In genomic region chr11:119368121-119369034, GRCh38 we compare ENCODE assay signal across 10 cellular contexts. TPM values are rescaled to one million over a fixed set of nuclear protein-coding genes. Genes with fewer than 3 reads are reported as not detected.
A peak's percentile ranks its signal among the peaks of the same experiment; 100 is the strongest.
DNase-seq lines count a peak whose midpoint lies in the region; ATAC-seq and TF ChIP-seq lines count a peak whose summit lies in the region.
"Had no signal": no experiment of that assay in that cellular context is flagged by ENCODE, and none has a peak within 500 bp of the region (broad histone marks: within the 10 kb centered on the region; RNA-seq: fewer than 3 reads in every experiment).

No MANE protein-coding gene starts in this region.

- H3K27me3 ChIP-seq in left lung = peaks cover 5 to 23% of the 10 kb centered on the region in 2 donors
- H3K27me3 ChIP-seq in transverse colon = peaks cover 10% of the 10 kb centered on the region

- peak; percentile 6 for DNase-seq in NCI-H1436 (lab: John Stamatoyannopoulos, UW)
- DNase-seq in NCI-H1436 treated with DMSO at 0.1 percent for 48 hours (lab: John Stamatoyannopoulos, UW) = no peak
- DNase-seq in amniotic epithelial cell (ENCODE audit: low read depth) = peak; percentile 81
- DNase-seq in left lung = peak in 1 of 2 donors; percentile 57
- DNase-seq in transverse colon = peak; percentile 89
- no peak for DNase-seq in SIG-M5 (lab: John Stamatoyannopoulos, UW)

- H3K4me3 ChIP-seq in left lung (no peak overlapping the region), transverse colon (peak overlapping the region in 1 of 4 donors; percentile 15)

- no peaks in the 10 kb centered on the region for H3K9me3 ChIP-seq in left lung
- no peaks in the 10 kb centered on the region for H3K9me3 ChIP-seq in transverse colon
- H3K9me3 ChIP-seq: neutrophil had no signal

- peaks cover 14 to 29% of the 10 kb centered on the region in 2 donors for H3K4me1 ChIP-seq in left lung
- peaks cover 47 to 78% (median 77%) of the 10 kb centered on the region in 4 donors for H3K4me1 ChIP-seq in transverse colon

- peak; percentile 26 for TF ChIP-seq EP300 in transverse colon (IDR thresholded peaks at IDR 0.05; ENCODE audit: low read depth)

- H3K36me3 ChIP-seq in left lung (no peaks in the 10 kb centered on the region), transverse colon (no peaks in the 10 kb centered on the region)
- H3K36me3 ChIP-seq: neutrophil had no signal

- WGBS in transverse colon (ENCODE audit: low coverage in 1 of 2), 2 donors = 20 to 29% methylated on average over 2 to 11 of the region's 17 CpGs

- in situ Hi-C loops in transverse colon (cut with MboI; ENCODE audit: low pct_ligation_motif_present in 1 of 4, low pct_unique_long_range_greater_than_20kb in 1 of 4, low sequenced_read_pairs in 3 of 4) = no loop called here

- peak; percentile 60 for TF ChIP-seq POLR2A in transverse colon (IDR thresholded peaks at IDR 0.05)

- H3K27ac ChIP-seq in left lung (no peak overlapping the region), transverse colon (peak overlapping the region; percentile 80 to 88 (median 86))
- H3K27ac ChIP-seq: neutrophil had no signal

- ATAC-seq in left lung = peak; percentile 44
- ATAC-seq in HG03196 (IDR thresholded peaks at IDR 0.05; ENCODE audit: unreplicated experiment) = no peak
- ATAC-seq in HG03139 (IDR thresholded peaks at IDR 0.05; ENCODE audit: unreplicated experiment) = no peak

- intact Hi-C loops in left lung (cut with DNase I) = no loop called here
- intact Hi-C loops in transverse colon (cut with DNase I; ENCODE audit: low total_unique reads) = no loop called here

- TF ChIP-seq CTCF in left lung (IDR thresholded peaks at IDR 0.05) (no peak), transverse colon (IDR thresholded peaks at IDR 0.05) (no peak)

RNA-seq across cellular contexts. Expression of gene USP2, which starts 13.1 kb away (rescaled TPM):
- total RNA-seq in left lung (1 to 10 TPM; 2.6 to 3.7 TPM), transverse colon (10 to 100 TPM in 3 of 4 donors, 1 to 10 TPM in 1; 9.8 to 26.6 (median 22.7) TPM)

RNA-seq across cellular contexts. Expression of gene MFRP, which starts 21.9 kb away (rescaled TPM):
- total RNA-seq in left lung (not detected), transverse colon (under 1 TPM in 1 of 4 donors, not detected in 3; 0.32 TPM)
- total RNA-seq: aorta had no signal

RNA-seq across cellular contexts. Expression of gene C1QTNF5, which starts 27.7 kb away (rescaled TPM):
- total RNA-seq in left lung (10 to 100 TPM; 20.0 to 33.3 TPM), transverse colon (10 to 100 TPM in 2 of 4 donors, 1 to 10 TPM in 2; 7.6 to 20.5 (median 11.4) TPM)

RNA-seq across cellular contexts. Expression of gene RNF26, which starts 34.1 kb away (rescaled TPM):
- total RNA-seq in left lung (10 to 100 TPM; 22.0 to 28.3 TPM), transverse colon (10 to 100 TPM; 10.0 to 27.3 (median 13.9) TPM)

RNA-seq across cellular contexts. Expression of gene MCAM, which starts 51.4 kb away (rescaled TPM):
- total RNA-seq in left lung = 10 to 100 TPM; 59.5 to 87.5 TPM
- total RNA-seq in transverse colon = 100 to 1,000 TPM in 3 of 4 donors, 10 to 100 TPM in 1; 87.4 to 466 (median 150) TPM

Comparison
In these comparisons a context has a peak if more than half of its experiments do, and no peak if none do; other contexts are left out.
1. DNase-seq: peak in NCI-H1436 (single experiment), amniotic epithelial cell (single experiment) and transverse colon (single experiment); none in NCI-H1436 treated with DMSO at 0.1 percent for 48 hours (single experiment) and SIG-M5 (single experiment).
2. H3K27ac ChIP-seq: peak in transverse colon (4 of 4); none in left lung (0 of 2).